ENCODE assay signal across 25 cellular contexts in genomic region chr5:15983392-15983791, GRCh38.
"Had no signal": no experiment of that assay in that cellular context is flagged by ENCODE, and none has a peak within 500 bp of the region (broad histone marks: within the 10 kb centered on the region; RNA-seq: fewer than 3 reads in every experiment).

No MANE protein-coding gene starts in this region.

- DNase-seq: activated CD4-positive, alpha-beta memory T cell treated with anti-CD3 and anti-CD28 coated beads, Interleukin-2, amount 10 ng/mL, durations not matched to agents 7 days and 5 days; activated CD4-positive, alpha-beta T cell treated with anti-CD3 and anti-CD28 coated beads, Interleukin-2, amount 10 ng/mL, durations not matched to agents 24 days and 14 days; activated CD4-positive, CD25-positive, alpha-beta regulatory T cell treated with anti-CD3 and anti-CD28 coated beads, Interleukin-2, amount 50 U/mL, for 72 hours; activated gamma-delta T cell treated with Interleukin-2 at 50 U/mL for 16 hours; activated naive CD4-positive, alpha-beta T cell treated with anti-CD3 and anti-CD28 coated beads, Interleukin-2, amount 50 U/mL, for 16 hours; activated T-cell treated with anti-CD3 and anti-CD28 coated beads, Interleukin-2, amount 50 U/mL, for 4 hours; amniotic stem cell; caudate nucleus; cortex of kidney; effector memory CD8-positive, alpha-beta T cell; erythroblast; foreskin keratinocyte; heart right ventricle; kidney glomerular epithelial cell; naive thymus-derived CD8-positive, alpha-beta T cell; nucleus accumbens; psoas muscle; spleen; stimulated activated naive CD4-positive, alpha-beta T cell; T-helper 2 cell had no signal

- H3K9me3 ChIP-seq: heart right ventricle, psoas muscle, tibial nerve had no signal

- H3K4me1 Mint-ChIP-seq: activated CD4-positive, alpha-beta memory T cell treated with anti-CD3 and anti-CD28 coated beads, Interleukin-2, amount 10 ng/mL, durations not matched to agents 7 days and 5 days; activated CD4-positive, alpha-beta T cell treated with anti-CD3 and anti-CD28 coated beads, Interleukin-2, amount 10 ng/mL, durations not matched to agents 24 days and 14 days; activated T-helper 17 cell treated with anti-CD3 and anti-CD28 coated beads, Interleukin-2, amount 50 U/mL, for 72 hours; memory B cell; naive thymus-derived CD8-positive, alpha-beta T cell; neural crest cell had no signal

- H3K4me1 ChIP-seq: foreskin keratinocyte, parathyroid adenoma, psoas muscle, spleen, tibial nerve had no signal

- H3K36me3 Mint-ChIP-seq: memory B cell; naive thymus-derived CD8-positive, alpha-beta T cell had no signal

- H3K27ac Mint-ChIP-seq: activated CD4-positive, alpha-beta memory T cell treated with anti-CD3 and anti-CD28 coated beads, Interleukin-2, amount 10 ng/mL, durations not matched to agents 7 days and 5 days; activated CD4-positive, alpha-beta T cell treated with anti-CD3 and anti-CD28 coated beads, Interleukin-2, amount 10 ng/mL, durations not matched to agents 24 days and 14 days; activated T-helper 17 cell treated with anti-CD3 and anti-CD28 coated beads, Interleukin-2, amount 50 U/mL, for 72 hours; effector memory CD8-positive, alpha-beta T cell; memory B cell; naive thymus-derived CD8-positive, alpha-beta T cell had no signal

- H3K27me3 ChIP-seq: foreskin keratinocyte, heart right ventricle, spleen, tibial nerve had no signal

- H3K4me3 ChIP-seq: heart right ventricle, psoas muscle, spleen, tibial nerve had no signal

- ATAC-seq: activated T-cell treated with anti-CD3 and anti-CD28 coated beads, Interleukin-2, amount 50 U/mL, for 4 hours; activated T-helper 17 cell treated with anti-CD3 and anti-CD28 coated beads, Interleukin-2, amount 50 U/mL, for 72 hours; effector memory CD8-positive, alpha-beta T cell; foreskin keratinocyte; naive thymus-derived CD8-positive, alpha-beta T cell; psoas muscle had no signal

- H3K4me3 Mint-ChIP-seq: activated CD4-positive, alpha-beta memory T cell treated with anti-CD3 and anti-CD28 coated beads, Interleukin-2, amount 10 ng/mL, durations not matched to agents 7 days and 5 days; activated CD4-positive, alpha-beta T cell treated with anti-CD3 and anti-CD28 coated beads, Interleukin-2, amount 10 ng/mL, durations not matched to agents 24 days and 14 days; activated T-cell treated with anti-CD3 and anti-CD28 coated beads, Interleukin-2, amount 50 U/mL, for 4 hours; activated T-helper 17 cell treated with anti-CD3 and anti-CD28 coated beads, Interleukin-2, amount 50 U/mL, for 72 hours; effector memory CD8-positive, alpha-beta T cell; memory B cell; naive thymus-derived CD8-positive, alpha-beta T cell; neural crest cell had no signal

- H3K27me3 Mint-ChIP-seq: activated CD4-positive, alpha-beta memory T cell treated with anti-CD3 and anti-CD28 coated beads, Interleukin-2, amount 10 ng/mL, durations not matched to agents 7 days and 5 days; activated CD4-positive, alpha-beta T cell treated with anti-CD3 and anti-CD28 coated beads, Interleukin-2, amount 10 ng/mL, durations not matched to agents 24 days and 14 days; activated T-helper 17 cell treated with anti-CD3 and anti-CD28 coated beads, Interleukin-2, amount 50 U/mL, for 72 hours; effector memory CD8-positive, alpha-beta T cell; memory B cell; naive thymus-derived CD8-positive, alpha-beta T cell had no signal

- H3K36me3 ChIP-seq: heart right ventricle, spleen, tibial nerve had no signal

- H3K9me3 Mint-ChIP-seq: activated CD4-positive, alpha-beta T cell treated with anti-CD3 and anti-CD28 coated beads, Interleukin-2, amount 10 ng/mL, durations not matched to agents 24 days and 14 days had no signal

- H3K27ac ChIP-seq: foreskin keratinocyte, heart right ventricle, parathyroid adenoma, psoas muscle, spleen, tibial nerve had no signal
